24 cellular contexts compared by ENCODE assay signal in genomic region chr10:115777646-115778045, GRCh38.
"Had no signal": no experiment of that assay in that cellular context is flagged by ENCODE, and none has a peak within 500 bp of the region (broad histone marks: within the 10 kb centered on the region; RNA-seq: fewer than 3 reads in every experiment).

No MANE protein-coding gene starts in this region.

- H3K4me1 Mint-ChIP-seq: naive thymus-derived CD8-positive, alpha-beta T cell; nephron progenitor cell; neural progenitor cell; stimulated activated effector memory CD8-positive, alpha-beta T cell treated with anti-CD3 and anti-CD28 coated beads, Interleukin-12 subunit alpha, Interleukin-12 subunit beta, amount 100 ng/mL, for 72 hours; stimulated activated naive B cell treated with anti-CD40 and anti-IgM and Interleukin-4, amounts not matched to agents 10 μg/mL and 1 μg/mL and 100 μg/mL, for 72 hours had no signal

- H3K9me3 Mint-ChIP-seq: nephron progenitor cell; neural progenitor cell; stimulated activated naive CD8-positive, alpha-beta T cell treated with anti-CD3 and anti-CD28 coated beads, Interleukin-15, Interleukin-2, amounts not matched to agents 100 ng/mL and 50 ng/mL, for 24 hours had no signal

- H3K27me3 Mint-ChIP-seq: naive thymus-derived CD8-positive, alpha-beta T cell; natural killer cell treated with Interleukin-12 subunit alpha and Interleukin-12 subunit beta and Interleukin-15 and Interleukin-18, amount 100 ng/mL, for 72 hours; progenitor cell of endocrine pancreas; stimulated activated naive B cell treated with anti-CD40 and anti-IgM and Interleukin-4, amounts not matched to agents 10 μg/mL and 1 μg/mL and 100 μg/mL, for 72 hours; stimulated activated naive CD8-positive, alpha-beta T cell treated with anti-CD3 and anti-CD28 coated beads, Interleukin-15, Interleukin-2, amounts not matched to agents 100 ng/mL and 50 ng/mL, for 24 hours had no signal

- H3K27ac Mint-ChIP-seq: naive thymus-derived CD8-positive, alpha-beta T cell; natural killer cell treated with Interleukin-12 subunit alpha and Interleukin-12 subunit beta and Interleukin-15 and Interleukin-18, amount 100 ng/mL, for 72 hours; nephron progenitor cell; neural progenitor cell; progenitor cell of endocrine pancreas; stimulated activated effector memory CD8-positive, alpha-beta T cell treated with anti-CD3 and anti-CD28 coated beads, Interleukin-12 subunit alpha, Interleukin-12 subunit beta, amount 100 ng/mL, for 72 hours; stimulated activated naive B cell treated with anti-CD40 and anti-IgM and Interleukin-4, amounts not matched to agents 10 μg/mL and 1 μg/mL and 100 μg/mL, for 72 hours; stimulated activated naive CD8-positive, alpha-beta T cell treated with anti-CD3 and anti-CD28 coated beads, Interleukin-15, Interleukin-2, amounts not matched to agents 100 ng/mL and 50 ng/mL, for 24 hours had no signal

- ATAC-seq: naive thymus-derived CD8-positive, alpha-beta T cell; natural killer cell treated with Interleukin-12 subunit alpha and Interleukin-12 subunit beta and Interleukin-15 and Interleukin-18, amount 100 ng/mL, for 72 hours; psoas muscle; right cardiac atrium; right lobe of liver; stimulated activated effector memory CD8-positive, alpha-beta T cell treated with anti-CD3 and anti-CD28 coated beads, Interleukin-12 subunit alpha, Interleukin-12 subunit beta, amount 100 ng/mL, for 72 hours; stimulated activated naive B cell treated with anti-CD40 and anti-IgM and Interleukin-4, amounts not matched to agents 10 μg/mL and 1 μg/mL and 100 μg/mL, for 72 hours had no signal

- H3K4me3 Mint-ChIP-seq: naive thymus-derived CD8-positive, alpha-beta T cell; natural killer cell treated with Interleukin-12 subunit alpha and Interleukin-12 subunit beta and Interleukin-15 and Interleukin-18, amount 100 ng/mL, for 72 hours; nephron progenitor cell; neural progenitor cell; stimulated activated effector memory CD8-positive, alpha-beta T cell treated with anti-CD3 and anti-CD28 coated beads, Interleukin-12 subunit alpha, Interleukin-12 subunit beta, amount 100 ng/mL, for 72 hours; stimulated activated naive B cell treated with anti-CD40 and anti-IgM and Interleukin-4, amounts not matched to agents 10 μg/mL and 1 μg/mL and 100 μg/mL, for 72 hours; stimulated activated naive CD8-positive, alpha-beta T cell treated with anti-CD3 and anti-CD28 coated beads, Interleukin-15, Interleukin-2, amounts not matched to agents 100 ng/mL and 50 ng/mL, for 24 hours had no signal

- H3K36me3 Mint-ChIP-seq: naive thymus-derived CD8-positive, alpha-beta T cell; natural killer cell treated with Interleukin-12 subunit alpha and Interleukin-12 subunit beta and Interleukin-15 and Interleukin-18, amount 100 ng/mL, for 72 hours; neural progenitor cell; stimulated activated effector memory CD8-positive, alpha-beta T cell treated with anti-CD3 and anti-CD28 coated beads, Interleukin-12 subunit alpha, Interleukin-12 subunit beta, amount 100 ng/mL, for 72 hours; stimulated activated naive B cell treated with anti-CD40 and anti-IgM and Interleukin-4, amounts not matched to agents 10 μg/mL and 1 μg/mL and 100 μg/mL, for 72 hours had no signal

- DNase-seq: naive thymus-derived CD8-positive, alpha-beta T cell; nephron progenitor cell; occipital lobe; ovary; posterior cingulate gyrus; psoas muscle; right cardiac atrium; right lobe of liver; sigmoid colon; spleen; stimulated activated CD4-positive, alpha-beta T cell treated with anti-CD3 and anti-CD28 coated beads, Interleukin-12 subunit alpha, Interleukin-12 subunit beta, amount 100 ng/mL, for 4 hours; stimulated activated CD4-positive, alpha-beta T cell treated with anti-CD3 and anti-CD28 coated beads, Interleukin-1b, Interleukin-23, amount 100 ng/mL, for 48 hours; stimulated activated CD4-positive, alpha-beta T cell treated with anti-CD3 and anti-CD28 coated beads, Interleukin-4, amount 100 ng/mL, for 1 hour; stimulated activated naive B cell treated with anti-CD40 and anti-IgM and Interleukin-4, amounts not matched to agents 10 μg/mL and 1 μg/mL and 100 μg/mL, for 72 hours; stimulated activated naive CD4-positive, alpha-beta T cell treated with Interleukin-2 at 50 U/mL for 16 hours; stomach; thyroid gland; trophoblast cell; upper lobe of left lung had no signal
